7 cellular contexts compared by ENCODE assay signal in genomic region chr3:152834354-152835310, GRCh38. TPM values are rescaled to one million over a fixed set of nuclear protein-coding genes. Genes with fewer than 3 reads are reported as not detected.
DNase-seq lines count a peak whose midpoint lies in the region; ATAC-seq and TF ChIP-seq lines count a peak whose summit lies in the region.

Gene P2RY1 (plus strand): TSS chr3:152835131. CDS start chr3:152835783, 652 bp downstream.

- no peaks in the 10 kb centered on the region for H3K9me3 ChIP-seq in left lung

- peak within 1 kb of the TSS; percentile 83 to 86 for H3K27ac ChIP-seq in left lung

- TF ChIP-seq CTCF in GM12875 (IDR thresholded peaks at IDR 0.05; ENCODE audit: borderline replicate concordance, insufficient read depth, low read depth, low read length) (no peak; the same call in 1 of the 2 replicates), left lung (IDR thresholded peaks at IDR 0.05) (peak in 1 of 2 donors; percentile 12)

- intact Hi-C loops in left lung (cut with DNase I): no loop called here

- H3K36me3 ChIP-seq in left lung: no peaks in the 10 kb centered on the region

- DNase-seq in SKM-1 treated with dmso at 0.1 percent for 144 hours (lab: John Stamatoyannopoulos, UW; ENCODE audit: unreplicated experiment): peak; percentile 79
- DNase-seq in dermis microvascular lymphatic vessel endothelial cell (ENCODE audit: low read depth in 2 of 2): peak; percentile 6 to 35
- DNase-seq in left lung: peak; percentile 81 to 92
- peak; percentile 30 to 36 for DNase-seq in stimulated activated CD8-positive, alpha-beta memory T cell treated with anti-CD3 and anti-CD28 coated beads, Interleukin-2, amount 100 ng/mL, for 48 hours (ENCODE audit: low read depth in 2 of 2)

- no peak for TF ChIP-seq RAD21 in Ishikawa (IDR thresholded peaks at IDR 0.05; ENCODE audit: low read depth)

- peaks cover 0 to 11% of the 10 kb centered on the region in 2 donors for H3K27me3 ChIP-seq in left lung

- peaks cover 0 to 15% of the 10 kb centered on the region in 2 donors for H3K4me1 ChIP-seq in left lung

- H3K4me3 ChIP-seq in GM12875 (ENCODE audit: low read depth, low read length) (peak within 1 kb of the TSS; percentile 93), left lung (peak within 1 kb of the TSS; percentile 60 to 68)

- ATAC-seq in GM21825 (IDR thresholded peaks at IDR 0.05; ENCODE audit: unreplicated experiment): peak; percentile 81
- ATAC-seq in left lung: peak; percentile 95

- TF ChIP-seq EP300 in Ishikawa (IDR thresholded peaks at IDR 0.05; ENCODE audit: borderline replicate concordance): no peak

TF ChIP-seq in Ishikawa, 13 proteins besides CTCF, POLR2A, EP300 and RAD21:
- TF ChIP-seq NFIC (IDR thresholded peaks at IDR 0.05) (0 out of 2 replicates have a peak, but pooled peaks have one; percentile 2), USF1 (IDR thresholded peaks at IDR 0.05) (no peak), TCF12 (IDR thresholded peaks at IDR 0.05; ENCODE audit: low read depth) (no peak), EGR1 (IDR thresholded peaks at IDR 0.05) (no peak), REST (IDR thresholded peaks at IDR 0.05; ENCODE audit: low read depth) (no peak), ZBTB7A (IDR thresholded peaks at IDR 0.05; ENCODE audit: low read depth) (no peak), YY1 (IDR thresholded peaks at IDR 0.05; ENCODE audit: low read depth) (peak; percentile 7; the same call in 1 of the 2 replicates), FOXM1 (IDR thresholded peaks at IDR 0.05; ENCODE audit: borderline replicate concordance, low read depth) (no peak), TEAD4 (IDR thresholded peaks at IDR 0.05) (no peak), TAF1 (IDR thresholded peaks at IDR 0.05; ENCODE audit: low read depth) (no peak), MAX (IDR thresholded peaks at IDR 0.05) (peak; percentile 91), CREB1 (IDR thresholded peaks at IDR 0.05; ENCODE audit: low read depth) (no peak), CEBPB (IDR thresholded peaks at IDR 0.05) (no peak)

RNA-seq across cellular contexts. Expression of gene P2RY1, which starts in this region (rescaled TPM):
- total RNA-seq in dermis microvascular lymphatic vessel endothelial cell (0.38 and 0.51 TPM in 2 replicates), left lung (10 to 100 TPM in 1 of 2 donors, 1 to 10 TPM in 1; 7.6 to 17.2 TPM)

Comparison
In these comparisons a context has a peak if more than half of its experiments do, and no peak if none do; other contexts are left out.
1. Peak in every context shown above with its lines: DNase-seq, ATAC-seq, H3K4me3 ChIP-seq and H3K27ac ChIP-seq.
2. Peak in DNase-seq in dermis microvascular lymphatic vessel endothelial cell; RNA of the gene not detected or under 1 TPM.
3. DNase-seq: peak in every context shown above with its lines; median percentile 86 in left lung; 79 in SKM-1 treated with dmso at 0.1 percent for 144 hours; 33 in stimulated activated CD8-positive, alpha-beta memory T cell treated with anti-CD3 and anti-CD28 coated beads, Interleukin-2, amount 100 ng/mL, for 48 hours; 20 in dermis microvascular lymphatic vessel endothelial cell.